In genomic region chr12:69662764-69663163, GRCh38 we compare ENCODE assay signal across 19 cellular contexts. TPM values are rescaled to one million over a fixed set of nuclear protein-coding genes. Genes with fewer than 3 reads are reported as not detected.
DNase-seq lines count a peak whose midpoint lies in the region; ATAC-seq and TF ChIP-seq lines count a peak whose summit lies in the region.
"Had no signal": no experiment of that assay in that cellular context is flagged by ENCODE, and none has a peak within 500 bp of the region (broad histone marks: within the 10 kb centered on the region; RNA-seq: fewer than 3 reads in every experiment).

No MANE protein-coding gene starts in this region.

- H3K4me1 Mint-ChIP-seq in activated T-helper 17 cell treated with anti-CD3 and anti-CD28 coated beads, Interleukin-2, amount 50 U/mL, for 72 hours: no peaks in the 10 kb centered on the region
- H3K4me1 Mint-ChIP-seq: CD4-positive, alpha-beta memory T cell had no signal

- H3K4me3 ChIP-seq in HEK293 (ENCODE audit: low read depth, low read length) (no peak overlapping the region), retinal pigment epithelial cell (ENCODE audit: low read length) (no peak overlapping the region)
- H3K4me3 ChIP-seq: BLaER1 treated with 17β-estradiol and CSF1 and Interleukin-3, amounts not matched to agents 10 nM and 100 nM; MG63 had no signal

- H3K4me1 ChIP-seq in HEK293 (ENCODE audit: control insufficient read depth, insufficient read depth, low read length): no peaks in the 10 kb centered on the region
- H3K4me1 ChIP-seq: BLaER1 treated with 17β-estradiol and CSF1 and Interleukin-3, amounts not matched to agents 10 nM and 100 nM had no signal

- H3K9me3 Mint-ChIP-seq in activated T-helper 17 cell treated with anti-CD3 and anti-CD28 coated beads, Interleukin-2, amount 50 U/mL, for 72 hours: no peaks in the 10 kb centered on the region
- H3K9me3 Mint-ChIP-seq: CD4-positive, alpha-beta memory T cell had no signal

- no peaks in the 10 kb centered on the region for H3K36me3 ChIP-seq in HEK293 (ENCODE audit: control insufficient read depth in 2 of 2, insufficient read depth in 1 of 2, low read length in 2 of 2)
- H3K36me3 ChIP-seq: BLaER1 treated with 17β-estradiol and CSF1 and Interleukin-3, amounts not matched to agents 10 nM and 100 nM; MG63 had no signal

- H3K9me3 ChIP-seq in HEK293 (ENCODE audit: control insufficient read depth, insufficient read depth, low read depth, low read length): no peaks in the 10 kb centered on the region
- H3K9me3 ChIP-seq: BLaER1 treated with 17β-estradiol and CSF1 and Interleukin-3, amounts not matched to agents 10 nM and 100 nM; MG63 had no signal

- DNase-seq in SK-MEL-5 (ENCODE audit: low read depth, low spot score) (peak; percentile 84), glomerular visceral epithelial cell (ENCODE audit: extremely low spot score) (peak; percentile 24), retinal pigment epithelial cell (ENCODE audit: low read depth) (peak; percentile 65), GM19238 (ENCODE audit: insufficient read length, low spot score) (no peak)
- no peak for DNase-seq in stimulated activated CD4-positive, alpha-beta T cell treated with anti-CD3 and anti-CD28 coated beads, Interleukin-12 subunit alpha, Interleukin-12 subunit beta, amount 100 ng/mL, for 4 hours
- DNase-seq: CD4-positive, alpha-beta memory T cell; GDM1; Kasumi-1; MG63; NCI-H1694 treated with DMSO at 0.1 percent for 48 hours; NCI-H2081 treated with DMSO at 0.1 percent for 48 hours; NCI-H446 treated with DMSO at 0.1 percent for 48 hours had no signal

- no peak overlapping the region for H3K4me3 Mint-ChIP-seq in activated T-helper 17 cell treated with anti-CD3 and anti-CD28 coated beads, Interleukin-2, amount 50 U/mL, for 72 hours

- H3K27me3 Mint-ChIP-seq in activated T-helper 17 cell treated with anti-CD3 and anti-CD28 coated beads, Interleukin-2, amount 50 U/mL, for 72 hours: peaks cover 24% of the 10 kb centered on the region

- in situ Hi-C loops in SK-MEL-5 (cut with HindIII; ENCODE audit: low pct_unique_long_range_greater_than_20kb, low sequenced_read_pairs): no loop called here

- ATAC-seq in activated T-helper 17 cell treated with anti-CD3 and anti-CD28 coated beads, Interleukin-2, amount 50 U/mL, for 72 hours (replicated peaks): no peak
- no peak for ATAC-seq in HG02759 (IDR thresholded peaks at IDR 0.05; ENCODE audit: unreplicated experiment)
- ATAC-seq: Panc1 had no signal

- H3K27ac ChIP-seq in HEK293 (ENCODE audit: extremely low read depth, low read depth, low read length): no peak overlapping the region
- H3K27ac ChIP-seq: BLaER1 treated with 17β-estradiol and CSF1 and Interleukin-3, amounts not matched to agents 10 nM and 100 nM had no signal

- TF ChIP-seq CTCF in HEK293 (tag by site-specific recombination; IDR thresholded peaks at IDR 0.05) (no peak), retinal pigment epithelial cell (conservative IDR thresholded peaks at IDR 0.05; ENCODE audit: low read depth, low read length) (no peak)

- CTCF ChIA-PET in HEK293 (lab: Yijun Ruan, JAX): interaction anchor here (0.6 to 3.9 kb wide), 5 partner anchors 9 to 217 kb away, joined by 3 to 24 read pairs (median 3); no protein-coding TSS in a partner anchor

- H3K27ac Mint-ChIP-seq in activated T-helper 17 cell treated with anti-CD3 and anti-CD28 coated beads, Interleukin-2, amount 50 U/mL, for 72 hours: no peak overlapping the region
- H3K27ac Mint-ChIP-seq: CD4-positive, alpha-beta memory T cell had no signal

- H3K36me3 Mint-ChIP-seq in activated T-helper 17 cell treated with anti-CD3 and anti-CD28 coated beads, Interleukin-2, amount 50 U/mL, for 72 hours (ENCODE audit: low read depth): no peaks in the 10 kb centered on the region
- H3K36me3 Mint-ChIP-seq: CD4-positive, alpha-beta memory T cell had no signal

- POLR2A ChIA-PET in HEK293 (lab: Yijun Ruan, JAX): no interaction called here

TF ChIP-seq in HEK293, 187 proteins besides CTCF, POLR2A, EP300 and RAD21:
- TF ChIP-seq PRDM6 (tag by site-specific recombination; IDR thresholded peaks at IDR 0.05) (peak; percentile 66), ZNF843 (tag by site-specific recombination; IDR thresholded peaks at IDR 0.05) (0 out of 2 replicates have a peak, but pooled peaks have one; percentile 15), ZNF76 (tag by site-specific recombination; IDR thresholded peaks at IDR 0.05; ENCODE audit: borderline replicate concordance, low read depth) (no peak)

RNA-seq across cellular contexts. Expression of gene BEST3, which starts 36.3 kb away (rescaled TPM):
- total RNA-seq in SK-MEL-5 (2014; rRNA removed; shearing (Covaris generic)): not detected in 2 replicates
- not detected in 2 replicates for polyA plus RNA-seq in SK-MEL-5 (2015; cell fraction: cytosol; rRNA removed)
- polyA plus RNA-seq in SK-MEL-5 (2015; cell fraction: nucleus; rRNA removed): not detected in 2 replicates
- not detected for total RNA-seq in activated T-helper 17 cell treated with anti-CD3 and anti-CD28 coated beads, Interleukin-2, amount 50 U/mL, for 72 hours
- total RNA-seq: CD4-positive, alpha-beta memory T cell; H4 had no signal
- polyA plus RNA-seq: CD4-positive, alpha-beta memory T cell had no signal

RNA-seq across cellular contexts. Expression of gene LRRC10, which starts 52.1 kb away (rescaled TPM):
- total RNA-seq in SK-MEL-5 (2014; rRNA removed; shearing (Covaris generic)): not detected in 2 replicates
- polyA plus RNA-seq in SK-MEL-5 (2015; cell fraction: cytosol; rRNA removed): not detected in 2 replicates
- polyA plus RNA-seq in SK-MEL-5 (2015; cell fraction: nucleus; rRNA removed): not detected in 2 replicates
- not detected for total RNA-seq in activated T-helper 17 cell treated with anti-CD3 and anti-CD28 coated beads, Interleukin-2, amount 50 U/mL, for 72 hours
- total RNA-seq: CD4-positive, alpha-beta memory T cell; Daoy; H4 had no signal
- polyA plus RNA-seq: CD4-positive, alpha-beta memory T cell had no signal

Comparison
In these comparisons a context has a peak if more than half of its experiments do, and no peak if none do; other contexts are left out.
1. DNase-seq: peak in SK-MEL-5 (single experiment), glomerular visceral epithelial cell (single experiment) and retinal pigment epithelial cell (single experiment); none in stimulated activated CD4-positive, alpha-beta T cell treated with anti-CD3 and anti-CD28 coated beads, Interleukin-12 subunit alpha, Interleukin-12 subunit beta, amount 100 ng/mL, for 4 hours (single experiment) and GM19238 (single experiment).